In genomic region chr2:219205981-219206441, GRCh38 we compare ENCODE assay signal across 1 cellular context.
TF ChIP-seq lines count a peak whose summit lies in the region.

No MANE protein-coding gene starts in this region.

TF ChIP-seq in endothelial cell of umbilical vein, 7 proteins besides CTCF, POLR2A, EP300 and RAD21:
- TF ChIP-seq MAX (IDR thresholded peaks at IDR 0.05; ENCODE audit: insufficient read depth, insufficient read length), result no peak
- no peak for TF ChIP-seq GATA2 (IDR thresholded peaks at IDR 0.05; ENCODE audit: insufficient read depth, insufficient read length, low read depth, low read length)
- TF ChIP-seq JUN (IDR thresholded peaks at IDR 0.05; ENCODE audit: borderline replicate concordance, insufficient read depth, insufficient read length, low read depth), result no peak
- no peak for TF ChIP-seq EZH2 (IDR thresholded peaks at IDR 0.05; ENCODE audit: borderline replicate concordance, low read depth, low read length, severe bottlenecking)
- no peak for TF ChIP-seq POLR2AphosphoS5 (IDR thresholded peaks at IDR 0.05; ENCODE audit: insufficient read depth, low read depth, low read length)
- TF ChIP-seq FOS (IDR thresholded peaks at IDR 0.05; ENCODE audit: borderline replicate concordance, insufficient read depth, low read length), result no peak
- TF ChIP-seq MYC (IDR thresholded peaks at IDR 0.05; ENCODE audit: low read depth, low read length), result no peak
